ENCODE assay signal across 21 cellular contexts in genomic region chr1:218123968-218124367, GRCh38.
DNase-seq lines count a peak whose midpoint lies in the region; ATAC-seq and TF ChIP-seq lines count a peak whose summit lies in the region.
"Had no signal": no experiment of that assay in that cellular context is flagged by ENCODE, and none has a peak within 500 bp of the region (broad histone marks: within the 10 kb centered on the region; RNA-seq: fewer than 3 reads in every experiment).

No MANE protein-coding gene starts in this region.

- H3K4me1 ChIP-seq in HUES64 (ENCODE audit: insufficient read depth, low read length) (0 out of 2 replicates have a peak, but pooled peaks cover 5% of the 10 kb centered on the region), SJCRH30 (no peaks in the 10 kb centered on the region), neural progenitor cell (no peaks in the 10 kb centered on the region)
- H3K4me1 ChIP-seq: BLaER1 had no signal

- no peaks in the 10 kb centered on the region for H3K79me2 ChIP-seq in neural progenitor cell (ENCODE audit: low read depth)

- H3K36me3 ChIP-seq in HUES64 (ENCODE audit: insufficient read depth, low read length) (no peaks in the 10 kb centered on the region), SJCRH30 (no peaks in the 10 kb centered on the region), neural progenitor cell (no peaks in the 10 kb centered on the region)
- H3K36me3 ChIP-seq: BLaER1 had no signal

- peak overlapping the region; percentile 93 for H2AFZ ChIP-seq in neural progenitor cell (replicated peaks)

- no peak overlapping the region for H3K4me3 ChIP-seq in HUES64 (ENCODE audit: low read length)
- no peak overlapping the region for H3K4me3 ChIP-seq in SJCRH30
- H3K4me3 ChIP-seq in neural progenitor cell, result no peak overlapping the region
- H3K4me3 ChIP-seq: BLaER1 had no signal

- H3K9me3 Mint-ChIP-seq in neural progenitor cell, result no peaks in the 10 kb centered on the region

- no peak overlapping the region for H3K9ac ChIP-seq in HUES64 (ENCODE audit: low read depth, low read length)
- H3K9ac ChIP-seq in neural progenitor cell, result no peak overlapping the region
- H3K9ac ChIP-seq: BLaER1 had no signal

- H3K9me3 ChIP-seq in HUES64 (ENCODE audit: insufficient read depth, low read depth, low read length) (no peaks in the 10 kb centered on the region), SJCRH30 (replicated peaks) (no peaks in the 10 kb centered on the region), neural progenitor cell (ENCODE audit: low read depth) (no peaks in the 10 kb centered on the region)
- H3K9me3 ChIP-seq: BLaER1 had no signal

- no peaks in the 10 kb centered on the region for H3K27me3 Mint-ChIP-seq in neural progenitor cell (ENCODE audit: insufficient read depth, low read depth)

- H3K27me3 ChIP-seq in HUES64 (ENCODE audit: insufficient read depth, low read length) (no peaks in the 10 kb centered on the region), SJCRH30 (peaks cover 9% of the 10 kb centered on the region; the same call in 1 of the 2 replicates), neural progenitor cell (no peaks in the 10 kb centered on the region)
- H3K27me3 ChIP-seq: BLaER1 had no signal

- H3K27ac ChIP-seq in HUES64 (ENCODE audit: low read depth, low read length) (peak overlapping the region; percentile 20; the same call in 1 of the 2 replicates), SJCRH30 (no peak overlapping the region), neural progenitor cell (no peak overlapping the region)
- H3K27ac ChIP-seq: BLaER1 had no signal

- H3K4me2 ChIP-seq in neural progenitor cell, result no peak overlapping the region
- H3K4me2 ChIP-seq: BLaER1 had no signal

- ATAC-seq in HG02588 (IDR thresholded peaks at IDR 0.05; ENCODE audit: unreplicated experiment), result no peak
- ATAC-seq in HG03354 (IDR thresholded peaks at IDR 0.05; ENCODE audit: poor library complexity, severe bottlenecking, unreplicated experiment), result no peak
- ATAC-seq: Panc1 had no signal

- WGBS in HUES64, result 15% methylated on average over 4 of the region's 4 CpGs

- DNase-seq in SJCRH30, result peak; percentile 42 to 63
- peak; percentile 61 for DNase-seq in iPS DF 19.7 (ENCODE audit: low read depth, low spot score)
- DNase-seq in neural progenitor cell (ENCODE audit: low spot score), result peak; percentile 6
- DNase-seq in RKO (ENCODE audit: low spot score), result no peak
- no peak for DNase-seq in amygdala (lab: John Stamatoyannopoulos, UW)
- DNase-seq: CD4-positive, alpha-beta memory T cell; DMS53; EL; HCEC 1CT; Kasumi-1; MM.1S; NCI-H1092 treated with DMSO at 0.1 percent for 48 hours; NCI-H1694; NCI-H2081 treated with DMSO at 0.1 percent for 48 hours; NCI-H510A; NCI-H774 had no signal

- no peak overlapping the region for H3K4me3 Mint-ChIP-seq in neural progenitor cell
- H3K4me3 Mint-ChIP-seq: CD4-positive, alpha-beta memory T cell had no signal

- H3F3A ChIP-seq in neural progenitor cell (ENCODE audit: low read depth), result no peaks in the 10 kb centered on the region

- H3K27ac Mint-ChIP-seq in neural progenitor cell, result no peak overlapping the region
- H3K27ac Mint-ChIP-seq: CD4-positive, alpha-beta memory T cell had no signal

- H4K20me1 ChIP-seq in neural progenitor cell (ENCODE audit: low read depth), result no peaks in the 10 kb centered on the region
- H4K20me1 ChIP-seq: BLaER1 had no signal

- no peak for TF ChIP-seq CTCF in neural progenitor cell (IDR thresholded peaks at IDR 0.05)

- H3K36me3 Mint-ChIP-seq in neural progenitor cell, result no peaks in the 10 kb centered on the region
- H3K36me3 Mint-ChIP-seq: CD4-positive, alpha-beta memory T cell had no signal

- no peaks in the 10 kb centered on the region for H3K4me1 Mint-ChIP-seq in neural progenitor cell
- H3K4me1 Mint-ChIP-seq: CD4-positive, alpha-beta memory T cell had no signal

Comparison
In these comparisons a context has a peak if more than half of its experiments do, and no peak if none do; other contexts are left out.
1. DNase-seq: peak in SJCRH30 (2 of 2), iPS DF 19.7 (single experiment) and neural progenitor cell (single experiment); none in RKO (single experiment) and amygdala (0 of 56).